ENCODE assay signal across 24 cellular contexts in the genomic region with DNA sequence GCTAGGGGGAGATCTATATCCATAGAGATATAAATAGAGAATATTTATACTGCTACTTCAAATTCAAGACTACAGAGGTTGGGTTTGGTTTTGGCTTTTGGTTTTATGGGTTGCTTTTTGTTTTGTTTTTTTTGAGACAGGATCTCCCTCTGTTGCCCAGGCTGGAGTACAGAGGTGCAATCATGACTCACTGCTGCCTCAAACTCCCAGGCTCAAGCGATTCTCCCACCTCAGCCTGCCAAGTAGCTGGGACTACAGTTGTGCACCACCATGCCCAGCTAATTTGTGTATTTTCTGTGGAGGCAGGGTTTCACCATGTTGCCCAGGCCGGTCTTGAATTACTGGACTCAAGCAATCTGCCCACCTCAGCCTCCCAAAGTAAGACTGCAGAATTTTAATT.
"Had no signal": no experiment of that assay in that cellular context is flagged by ENCODE, and none has a peak within 500 bp of the region (broad histone marks: within the 10 kb centered on the region; RNA-seq: fewer than 3 reads in every experiment).

No MANE protein-coding gene starts in this region.

- H3K27me3 ChIP-seq: body of pancreas, cardiac muscle cell, esophagus squamous epithelium, gastrocnemius medialis, ovary, upper lobe of left lung had no signal

- H3K36me3 Mint-ChIP-seq: natural killer cell had no signal

- H3K27ac Mint-ChIP-seq: activated CD4-positive, alpha-beta memory T cell treated with anti-CD3 and anti-CD28 coated beads for 36 hours; endodermal cell; natural killer cell had no signal

- H3K9me3 ChIP-seq: body of pancreas, esophagus squamous epithelium, gastrocnemius medialis, ovary, prostate gland, upper lobe of left lung had no signal

- H3K9me3 Mint-ChIP-seq: activated B cell treated with CpG ODN at 0.5 μM for 24 hours; activated CD4-positive, alpha-beta memory T cell treated with anti-CD3 and anti-CD28 coated beads for 36 hours; natural killer cell had no signal

- H3K4me1 ChIP-seq: prostate gland had no signal

- H3K27me3 Mint-ChIP-seq: activated B cell treated with CpG ODN at 0.5 μM for 24 hours; activated CD4-positive, alpha-beta memory T cell treated with anti-CD3 and anti-CD28 coated beads for 36 hours; activated naive CD4-positive, alpha-beta T cell treated with anti-CD3 and anti-CD28 coated beads, Interleukin-2, amount 10 ng/mL, durations not matched to agents 7 days and 5 days had no signal

- ATAC-seq: body of pancreas; gastrocnemius medialis; natural killer cell; stimulated activated naive CD8-positive, alpha-beta T cell treated with anti-CD3 and anti-CD28 coated beads, Interleukin-15, Interleukin-2, amounts not matched to agents 100 U/mL and 50 U/mL, for 24 hours had no signal

- H3K27ac ChIP-seq: body of pancreas, cardiac muscle cell, esophagus squamous epithelium, left ventricle myocardium inferior, ovary, prostate gland, upper lobe of left lung had no signal

- DNase-seq: activated B cell treated with CpG ODN at 0.5 μM for 24 hours; activated CD4-positive, alpha-beta memory T cell treated with anti-CD3 and anti-CD28 coated beads for 36 hours; activated CD4-positive, alpha-beta T cell treated with anti-CD3 and anti-CD28 coated beads for 4 hours; activated effector memory CD4-positive, alpha-beta T cell treated with anti-CD3 and anti-CD28 coated beads, Interleukin-2, amount 50 U/mL, for 16 hours; activated naive CD4-positive, alpha-beta T cell treated with anti-CD3 and anti-CD28 coated beads, Interleukin-2, amount 10 ng/mL, durations not matched to agents 7 days and 5 days; activated T-cell treated with anti-CD3 and anti-CD28 coated beads, Interleukin-2, amount 50 U/mL, for 1 hour; anterior cingulate cortex; cortex of kidney; endodermal cell; esophagus squamous epithelium; gastrocnemius medialis; hypothalamus; left ventricle myocardium inferior; midbrain; natural killer cell; ovary; stimulated activated CD4-positive, alpha-beta T cell treated with anti-CD3 and anti-CD28 coated beads, Interleukin-4, amount 100 ng/mL, for 1 hour; stimulated activated naive CD8-positive, alpha-beta T cell treated with anti-CD3 and anti-CD28 coated beads, Interleukin-15, Interleukin-2, amounts not matched to agents 100 U/mL and 50 U/mL, for 24 hours; T-helper 1 cell; T1000 had no signal

- H3K36me3 ChIP-seq: cardiac muscle cell, gastrocnemius medialis, left ventricle myocardium inferior, ovary, prostate gland had no signal

- H3K4me3 Mint-ChIP-seq: activated B cell treated with CpG ODN at 0.5 μM for 24 hours; activated CD4-positive, alpha-beta memory T cell treated with anti-CD3 and anti-CD28 coated beads for 36 hours; activated naive CD4-positive, alpha-beta T cell treated with anti-CD3 and anti-CD28 coated beads, Interleukin-2, amount 10 ng/mL, durations not matched to agents 7 days and 5 days; endodermal cell; natural killer cell had no signal

- H3K4me3 ChIP-seq: body of pancreas, cardiac muscle cell, esophagus squamous epithelium, gastrocnemius medialis, left ventricle myocardium inferior, ovary, prostate gland, upper lobe of left lung had no signal
